ENCODE assay signal across 9 cellular contexts in the genomic region with DNA sequence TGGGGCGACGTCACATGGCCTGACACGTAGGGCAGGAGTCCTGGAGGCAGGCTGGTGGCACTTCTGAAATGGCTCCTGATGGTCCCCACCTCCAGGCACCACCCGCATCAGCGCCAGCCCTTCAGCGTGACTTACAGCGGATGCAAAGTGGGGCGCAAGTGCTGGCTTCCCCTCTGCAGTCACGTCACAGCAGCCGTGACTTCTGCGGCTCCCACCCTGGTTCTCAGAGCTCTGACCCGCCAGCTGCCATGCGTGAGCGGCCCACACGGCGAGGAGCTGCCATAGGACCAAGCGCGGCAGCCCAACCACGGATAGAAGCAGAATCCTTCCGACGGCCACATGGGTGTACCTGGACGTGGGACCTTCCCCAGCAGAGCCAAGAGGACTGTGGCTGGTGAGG.
"Had no signal": no experiment of that assay in that cellular context is flagged by ENCODE, and none has a peak within 500 bp of the region (broad histone marks: within the 10 kb centered on the region; RNA-seq: fewer than 3 reads in every experiment).

No MANE protein-coding gene starts in this region.

- DNase-seq: activated B cell treated with CpG ODN at 0.5 μM for 24 hours; activated CD4-positive, alpha-beta T cell treated with anti-CD3 and anti-CD28 coated beads, Interleukin-2, amount 50 U/mL, for 1 hour; activated T-cell treated with anti-CD3 and anti-CD28 coated beads, Interleukin-2, amount 50 U/mL, for 4 hours; caudate nucleus; SHP77 had no signal

- H3K27me3 ChIP-seq: pancreas, tibial nerve had no signal

- H3K9me3 ChIP-seq: pancreas had no signal

- H3K4me3 ChIP-seq: pancreas, smooth muscle cell, tibial nerve had no signal

- H3K4me1 ChIP-seq: pancreas, tibial nerve had no signal

- H3K36me3 ChIP-seq: pancreas had no signal

- ATAC-seq: activated T-cell treated with anti-CD3 and anti-CD28 coated beads, Interleukin-2, amount 50 U/mL, for 4 hours; pancreas; stimulated activated effector memory CD8-positive, alpha-beta T cell treated with anti-CD3 and anti-CD28 coated beads, Interleukin-12 subunit alpha, Interleukin-12 subunit beta, amount 100 ng/mL, for 72 hours had no signal

- H3K27ac ChIP-seq: pancreas, tibial nerve had no signal
